Comparison of ENCODE assay signal across 9 cellular contexts in the genomic region with DNA sequence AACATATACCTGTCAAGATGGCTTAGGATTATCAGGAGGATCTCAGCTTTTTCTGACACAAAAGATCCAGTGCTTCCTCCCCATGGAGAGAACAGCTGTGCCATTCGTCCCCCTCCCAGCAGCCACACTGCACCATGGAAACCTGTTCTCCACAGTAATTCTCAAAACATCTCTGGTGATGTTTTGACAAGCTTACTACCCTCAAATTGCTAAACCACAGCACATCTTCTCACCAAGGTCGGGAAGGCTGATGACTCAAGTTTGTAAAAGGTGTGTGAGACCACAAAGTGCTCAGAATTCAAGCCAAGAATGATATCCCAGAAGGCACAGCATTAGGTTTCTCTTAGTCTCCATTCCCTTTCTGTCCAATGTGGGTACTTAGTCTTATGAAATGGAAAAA. TPM values are rescaled to one million over a fixed set of nuclear protein-coding genes. Genes with fewer than 3 reads are reported as not detected.
DNase-seq lines count a peak whose midpoint lies in the region; ATAC-seq, FAIRE-seq and TF ChIP-seq lines count a peak whose summit lies in the region.
"Had no signal": no experiment of that assay in that cellular context is flagged by ENCODE, and none has a peak within 500 bp of the region (broad histone marks: within the 10 kb centered on the region; RNA-seq: fewer than 3 reads in every experiment).

No MANE protein-coding gene starts in this region.

- H3K27me3 ChIP-seq in keratinocyte (ENCODE audit: control insufficient read depth, extremely low read depth, insufficient read depth, low read length) (no peaks in the 10 kb centered on the region), BE2C (no peaks in the 10 kb centered on the region)

- ATAC-seq in GM18867 (IDR thresholded peaks at IDR 0.05; ENCODE audit: unreplicated experiment) (peak; percentile 74), HG02571 (IDR thresholded peaks at IDR 0.05; ENCODE audit: unreplicated experiment) (peak; percentile 55)

- H4K20me1 ChIP-seq in keratinocyte (ENCODE audit: control insufficient read depth, extremely low read depth, insufficient read depth, low read length), result no peaks in the 10 kb centered on the region

- DNase-seq in NCI-H226 (peak; percentile 48), keratinocyte (ENCODE audit: low read depth, low spot score) (peak; percentile 83), BE2C (no peak), NCI-H510A (lab: John Stamatoyannopoulos, UW) (no peak), NCI-H187 treated with DMSO at 0.1 percent for 48 hours (lab: John Stamatoyannopoulos, UW) (no peak)
- no peak for DNase-seq in activated CD8-positive, alpha-beta memory T cell treated with anti-CD3 and anti-CD28 coated beads for 24 hours

- peak; percentile 100 for FAIRE-seq in keratinocyte (lab: Jason Lieb, UNC)

- H3K4me3 ChIP-seq in keratinocyte (ENCODE audit: control insufficient read depth in 2 of 3, extremely low read depth in 1 of 3, insufficient read depth in 2 of 3, low read depth in 1 of 3, low read length in 3 of 3) (no peak overlapping the region), BE2C (ENCODE audit: low read depth, low read length) (no peak overlapping the region)
- H3K4me3 ChIP-seq: SK-N-MC had no signal

- peak overlapping the region; percentile 94 for H3K27ac ChIP-seq in keratinocyte (ENCODE audit: control insufficient read depth, insufficient read depth, low read length)
- H3K27ac ChIP-seq: SK-N-MC had no signal

- H3K9ac ChIP-seq in keratinocyte (ENCODE audit: control insufficient read depth, extremely low read depth, insufficient read depth, low read length), result peak overlapping the region; percentile 72

- H2AFZ ChIP-seq in keratinocyte (ENCODE audit: control insufficient read depth, low read length), result no peak overlapping the region

- H3K4me1 ChIP-seq in keratinocyte (ENCODE audit: control insufficient read depth, extremely low read depth, insufficient read depth, low read length) (peaks cover 70% of the 10 kb centered on the region), BE2C (no peaks in the 10 kb centered on the region)

- TF ChIP-seq CTCF in keratinocyte (optimal IDR thresholded peaks at IDR 0.05 in 1 of 3, IDR thresholded peaks at IDR 0.05 in 1 of 3, conservative IDR thresholded peaks at IDR 0.05 in 1 of 3; ENCODE audit: extremely low read depth in 1 of 3, insufficient read depth in 2 of 3, low read length in 3 of 3), result no peak
- TF ChIP-seq CTCF in BE2C (IDR thresholded peaks at IDR 0.05; ENCODE audit: low read depth, low read length), result no peak

- H3K4me2 ChIP-seq in keratinocyte (ENCODE audit: control insufficient read depth, extremely low read depth, insufficient read depth, low read depth, low read length), result peak overlapping the region; percentile 80

- H3K9me3 ChIP-seq in keratinocyte (ENCODE audit: control insufficient read depth, low read depth, low read length), result no peaks in the 10 kb centered on the region
- H3K9me3 ChIP-seq in BE2C, result no peaks in the 10 kb centered on the region

- no peaks in the 10 kb centered on the region for H3K9me1 ChIP-seq in keratinocyte (ENCODE audit: control insufficient read depth, extremely low read depth, insufficient read depth, low read length)

- H3K36me3 ChIP-seq in keratinocyte (ENCODE audit: control insufficient read depth in 2 of 2, extremely low read depth in 1 of 2, insufficient read depth in 2 of 2, low read length in 2 of 2) (no peaks in the 10 kb centered on the region), BE2C (no peaks in the 10 kb centered on the region)

- H3K79me2 ChIP-seq in keratinocyte (ENCODE audit: control insufficient read depth, insufficient read depth, low read length), result peaks cover 3% of the 10 kb centered on the region

- dilution Hi-C loops in keratinocyte (cut with MboI; ENCODE audit: extremely low pct_ligation_motif_present, low sequenced_read_pairs), result no loop called here

RNA-seq across cellular contexts. Expression of a gene that starts 3.9 kb away (rescaled TPM):
- polyA plus RNA-seq in keratinocyte, result 87.1 to 147 TPM (median 146 TPM) in 3 replicates
- 46.0 TPM for polyA plus RNA-seq in keratinocyte (2011; ENCODE audit: low read depth)
- polyA plus RNA-seq in keratinocyte (2011; cell fraction: cytosol; rRNA removed), result 86.8 and 145 TPM in 2 replicates
- polyA plus RNA-seq in keratinocyte (2011; cell fraction: nucleus; rRNA removed), result 43.5 and 50.4 TPM in 2 replicates
- polyA plus RNA-seq in keratinocyte (2012; ENCODE audit: low replicate concordance), result 63.8 and 159 TPM in 2 replicates
- polyA minus RNA-seq in keratinocyte, result 41.0 to 109 TPM (median 106 TPM) in 3 replicates
- 51.6 TPM for polyA minus RNA-seq in keratinocyte (2011; cell fraction: cytosol; rRNA and poly(A)+ RNA removed)
- 45.8 and 59.4 TPM in 2 replicates for polyA minus RNA-seq in keratinocyte (2011; cell fraction: nucleus; rRNA and poly(A)+ RNA removed)
- not detected for polyA plus RNA-seq in BE2C (2012; ENCODE audit: insufficient read depth, insufficient read length, low read depth)

Comparison
In these comparisons a context has a peak if more than half of its experiments do, and no peak if none do; other contexts are left out.
1. DNase-seq: peak in NCI-H226 (single experiment) and keratinocyte (single experiment); none in BE2C (single experiment), activated CD8-positive, alpha-beta memory T cell treated with anti-CD3 and anti-CD28 coated beads for 24 hours (single experiment), NCI-H510A (single experiment) and NCI-H187 treated with DMSO at 0.1 percent for 48 hours (single experiment).